17 cellular contexts compared by ENCODE assay signal in genomic region chr6:158387036-158387435, GRCh38.
A peak's percentile ranks its signal among the peaks of the same experiment; 100 is the strongest.
DNase-seq lines count a peak whose midpoint lies in the region; ATAC-seq and TF ChIP-seq lines count a peak whose summit lies in the region.
"Had no signal": no experiment of that assay in that cellular context is flagged by ENCODE, and none has a peak within 500 bp of the region (broad histone marks: within the 10 kb centered on the region; RNA-seq: fewer than 3 reads in every experiment).

No MANE protein-coding gene starts in this region.

- no peak overlapping the region for H3K4me2 ChIP-seq in GM23338

- H3F3A ChIP-seq in GM23338 (replicated peaks; ENCODE audit: low read depth) = no peaks in the 10 kb centered on the region

- H3K9me2 ChIP-seq in GM23338 (ENCODE audit: insufficient read depth) = no peaks in the 10 kb centered on the region

- in situ Hi-C loops in SK-MEL-5 (cut with HindIII; ENCODE audit: low pct_unique_long_range_greater_than_20kb, low sequenced_read_pairs) = no loop called here

- intact Hi-C loops in prostate gland (cut with DNase I) = no loop called here

- no peak overlapping the region for H2AFZ ChIP-seq in GM23338
- H2AFZ ChIP-seq: GM23248 had no signal

- peaks cover 7% of the 10 kb centered on the region for H3K4me1 ChIP-seq in CD4-positive, CD25-positive, alpha-beta regulatory T cell (ENCODE audit: control insufficient read depth, insufficient read depth, low read length, poor library complexity, severe bottlenecking)
- no peaks in the 10 kb centered on the region for H3K4me1 ChIP-seq in GM23338 (ENCODE audit: insufficient read depth)
- no peaks in the 10 kb centered on the region for H3K4me1 ChIP-seq in prostate gland (replicated peaks)

- peaks cover 22 to 36% (median 32%) of the 10 kb centered on the region in 4 donors for H3K4me1 Mint-ChIP-seq in CD4-positive, CD25-positive, alpha-beta regulatory T cell
- H3K4me1 Mint-ChIP-seq in GM23338 = no peaks in the 10 kb centered on the region
- H3K4me1 Mint-ChIP-seq: activated CD4-positive, alpha-beta memory T cell treated with anti-CD3 and anti-CD28 coated beads, Interleukin-2, amount 10 ng/mL, durations not matched to agents 7 days and 5 days; stimulated activated naive CD8-positive, alpha-beta T cell treated with anti-CD3 and anti-CD28 coated beads, Interleukin-15, amount 100 ng/mL, for 72 hours had no signal

- WGBS in prostate gland = 90% methylated on average over 3 of the region's 3 CpGs

- H3K9me3 ChIP-seq in CD4-positive, CD25-positive, alpha-beta regulatory T cell (ENCODE audit: control insufficient read depth in 2 of 2, low read length in 2 of 2) = peaks cover 0 to 3% of the 10 kb centered on the region in 2 experiments
- H3K9me3 ChIP-seq in prostate gland = no peaks in the 10 kb centered on the region

- H3K27ac Mint-ChIP-seq in CD4-positive, CD25-positive, alpha-beta regulatory T cell = no peak overlapping the region
- no peak overlapping the region for H3K27ac Mint-ChIP-seq in GM23338
- H3K27ac Mint-ChIP-seq: activated CD4-positive, alpha-beta memory T cell treated with anti-CD3 and anti-CD28 coated beads, Interleukin-2, amount 10 ng/mL, durations not matched to agents 7 days and 5 days; stimulated activated naive CD8-positive, alpha-beta T cell treated with anti-CD3 and anti-CD28 coated beads, Interleukin-15, amount 100 ng/mL, for 72 hours had no signal

- TF ChIP-seq POLR2A in prostate gland (IDR thresholded peaks at IDR 0.05) = no peak

- no peaks in the 10 kb centered on the region for H3K27me3 ChIP-seq in CD4-positive, CD25-positive, alpha-beta regulatory T cell (ENCODE audit: control insufficient read depth, insufficient read depth, low read length)
- no peaks in the 10 kb centered on the region for H3K27me3 ChIP-seq in GM23338 (ENCODE audit: insufficient read depth)
- H3K27me3 ChIP-seq in prostate gland (replicated peaks; ENCODE audit: insufficient read depth) = no peaks in the 10 kb centered on the region

- no peaks in the 10 kb centered on the region for H3K27me3 Mint-ChIP-seq in CD4-positive, CD25-positive, alpha-beta regulatory T cell
- H3K27me3 Mint-ChIP-seq in GM23338 (ENCODE audit: insufficient read depth, low read depth, poor library complexity) = peaks cover 5% of the 10 kb centered on the region
- H3K27me3 Mint-ChIP-seq: activated CD4-positive, alpha-beta memory T cell treated with anti-CD3 and anti-CD28 coated beads, Interleukin-2, amount 10 ng/mL, durations not matched to agents 7 days and 5 days; stimulated activated naive CD8-positive, alpha-beta T cell treated with anti-CD3 and anti-CD28 coated beads, Interleukin-15, amount 100 ng/mL, for 72 hours had no signal

- H3K27ac ChIP-seq in CD4-positive, CD25-positive, alpha-beta regulatory T cell (ENCODE audit: insufficient read depth, low read length, poor library complexity, severe bottlenecking) = no peak overlapping the region
- H3K27ac ChIP-seq in GM23338 (ENCODE audit: low read depth) (no peak overlapping the region), prostate gland (no peak overlapping the region)
- H3K27ac ChIP-seq: GM23248 had no signal

- peak; percentile 31 to 42 for ATAC-seq in CD4-positive, CD25-positive, alpha-beta regulatory T cell (ENCODE audit: low read depth in 2 of 2)
- ATAC-seq in GM23338 (no peak), HG03039 (IDR thresholded peaks at IDR 0.05; ENCODE audit: unreplicated experiment) (no peak), HG02884 (IDR thresholded peaks at IDR 0.05; ENCODE audit: unreplicated experiment) (no peak)
- ATAC-seq: esophagus mucosa; stimulated activated naive CD8-positive, alpha-beta T cell treated with anti-CD3 and anti-CD28 coated beads, Interleukin-15, amount 100 ng/mL, for 72 hours had no signal

- DNase-seq in CD4-positive, CD25-positive, alpha-beta regulatory T cell = peak in 2 of 3 donors; percentile 26 to 63
- DNase-seq in GM23338 (ENCODE audit: low spot score) (no peak), SK-MEL-5 (ENCODE audit: low read depth, low spot score) (peak; percentile 41), fibroblast of peridontal ligament (ENCODE audit: extremely low read depth) (peak; percentile 10), NCI-H774 (lab: John Stamatoyannopoulos, UW) (no peak), prostate gland (ENCODE audit: low spot score) (no peak)
- DNase-seq: activated CD4-positive, alpha-beta memory T cell treated with anti-CD3 and anti-CD28 coated beads, Interleukin-2, amount 10 ng/mL, durations not matched to agents 7 days and 5 days; activated naive CD4-positive, alpha-beta T cell; central memory CD4-positive, alpha-beta T cell; GM23248; mesendoderm; NCI-H146; stimulated activated CD4-positive, alpha-beta T cell treated with anti-CD3 and anti-CD28 coated beads, Interleukin-4, amount 100 ng/mL, for 1 hour; stimulated activated naive CD8-positive, alpha-beta T cell treated with anti-CD3 and anti-CD28 coated beads, Interleukin-15, amount 100 ng/mL, for 72 hours had no signal

- H4K20me1 ChIP-seq in GM23338 (replicated peaks; ENCODE audit: insufficient read depth) = no peaks in the 10 kb centered on the region; the same call in 1 of the 2 replicates

- no peaks in the 10 kb centered on the region for H3K36me3 ChIP-seq in CD4-positive, CD25-positive, alpha-beta regulatory T cell (ENCODE audit: control insufficient read depth, insufficient read depth, low read length)
- H3K36me3 ChIP-seq in GM23338 (ENCODE audit: insufficient read depth) (0 out of 2 replicates have a peak, but pooled peaks cover 4% of the 10 kb centered on the region), prostate gland (no peaks in the 10 kb centered on the region)

- TF ChIP-seq CTCF in GM23338 (conservative IDR thresholded peaks at IDR 0.05; ENCODE audit: low read depth in 2 of 2) (peak; percentile 31 to 40; a peak in 3 of 4 replicates), prostate gland (IDR thresholded peaks at IDR 0.05) (no peak)

- H3K4me3 Mint-ChIP-seq in CD4-positive, CD25-positive, alpha-beta regulatory T cell = no peak overlapping the region
- H3K4me3 Mint-ChIP-seq in GM23338 = no peak overlapping the region
- H3K4me3 Mint-ChIP-seq: activated CD4-positive, alpha-beta memory T cell treated with anti-CD3 and anti-CD28 coated beads, Interleukin-2, amount 10 ng/mL, durations not matched to agents 7 days and 5 days; stimulated activated naive CD8-positive, alpha-beta T cell treated with anti-CD3 and anti-CD28 coated beads, Interleukin-15, amount 100 ng/mL, for 72 hours had no signal

- no peak overlapping the region for H3K4me3 ChIP-seq in CD4-positive, CD25-positive, alpha-beta regulatory T cell (ENCODE audit: low read depth, low read length)
- H3K4me3 ChIP-seq in GM23338 = no peak overlapping the region
- H3K4me3 ChIP-seq in prostate gland = no peak overlapping the region
- H3K4me3 ChIP-seq: GM23248 had no signal

- H3K79me2 ChIP-seq in GM23338 (replicated peaks; ENCODE audit: insufficient read depth) = peaks cover 5% of the 10 kb centered on the region; the same call in 1 of the 2 replicates

- no peaks in the 10 kb centered on the region for H3K36me3 Mint-ChIP-seq in CD4-positive, CD25-positive, alpha-beta regulatory T cell
- H3K36me3 Mint-ChIP-seq in GM23338 (ENCODE audit: low read depth) = peaks cover 16% of the 10 kb centered on the region

- H3K9me3 Mint-ChIP-seq in CD4-positive, CD25-positive, alpha-beta regulatory T cell = peaks cover 0 to 6% (median 0%) of the 10 kb centered on the region in 7 donors
- H3K9me3 Mint-ChIP-seq in GM23338 = peaks cover 15% of the 10 kb centered on the region

TF ChIP-seq in GM23338, 12 proteins besides CTCF, POLR2A, EP300 and RAD21 (continues in another document):
- TF ChIP-seq NANOG (IDR thresholded peaks at IDR 0.05; ENCODE audit: borderline replicate concordance) (no peak), CREB1 (CRISPR knock-in tag; IDR thresholded peaks at IDR 0.05; ENCODE audit: low read depth) (no peak), STAT1 (IDR thresholded peaks at IDR 0.05; ENCODE audit: unreplicated experiment) (no peak), ZNF331 (CRISPR knock-in tag; IDR thresholded peaks at IDR 0.05; ENCODE audit: low read depth) (no peak), EZH2phosphoT487 (IDR thresholded peaks at IDR 0.05; ENCODE audit: unreplicated experiment) (no peak), REST (IDR thresholded peaks at IDR 0.05; ENCODE audit: unreplicated experiment) (no peak)

Comparison
In these comparisons a context has a peak if more than half of its experiments do, and no peak if none do; other contexts are left out.
1. ATAC-seq: peak in CD4-positive, CD25-positive, alpha-beta regulatory T cell (2 of 2); none in GM23338 (single experiment), HG03039 (single experiment) and HG02884 (single experiment).
2. DNase-seq: peak in CD4-positive, CD25-positive, alpha-beta regulatory T cell (2 of 3), SK-MEL-5 (single experiment) and fibroblast of peridontal ligament (single experiment); none in GM23338 (single experiment), NCI-H774 (single experiment) and prostate gland (single experiment).
3. CTCF ChIP-seq: peak in GM23338 (2 of 2); none in prostate gland (0 of 4).